In genomic region chr17:48025904-48026502, GRCh38 we compare ENCODE assay signal across 9 cellular contexts. TPM values are rescaled to one million over a fixed set of nuclear protein-coding genes. Genes with fewer than 3 reads are reported as not detected.
DNase-seq lines count a peak whose midpoint lies in the region; ATAC-seq, FAIRE-seq and TF ChIP-seq lines count a peak whose summit lies in the region.
"Had no signal": no experiment of that assay in that cellular context is flagged by ENCODE, and none has a peak within 500 bp of the region (broad histone marks: within the 10 kb centered on the region; RNA-seq: fewer than 3 reads in every experiment).

No MANE protein-coding gene starts in this region.

- DNase-seq in CD4-positive, CD25-positive, alpha-beta regulatory T cell = no peak
- DNase-seq in M059J (ENCODE audit: low read depth) (peak; percentile 89), NCI-H146 (lab: John Stamatoyannopoulos, UW) (no peak), GM13977 (ENCODE audit: low spot score) (no peak), GM12891 (ENCODE audit: insufficient read length, low spot score) (no peak)

- no peaks in the 10 kb centered on the region for H3K9me3 ChIP-seq in CD4-positive, CD25-positive, alpha-beta regulatory T cell (ENCODE audit: control insufficient read depth in 2 of 2, low read length in 2 of 2)
- no peaks in the 10 kb centered on the region for H3K9me3 ChIP-seq in neuron (ENCODE audit: low read length)

- H3K27me3 Mint-ChIP-seq in CD4-positive, CD25-positive, alpha-beta regulatory T cell = peaks cover 41% of the 10 kb centered on the region
- peaks cover 21% of the 10 kb centered on the region for H3K27me3 Mint-ChIP-seq in dendritic cell treated with granulocyte-macrophage colony-stimulating factor and Interleukin-4, amounts not matched to agents 40 ng/mL and 50 ng/mL, for 4 days

- peaks cover 6 to 38% (median 23%) of the 10 kb centered on the region in 4 donors for H3K4me1 Mint-ChIP-seq in CD4-positive, CD25-positive, alpha-beta regulatory T cell
- H3K4me1 Mint-ChIP-seq in dendritic cell treated with granulocyte-macrophage colony-stimulating factor and Interleukin-4, amounts not matched to agents 40 ng/mL and 50 ng/mL, for 4 days (ENCODE audit: low read depth) = peaks cover 52% of the 10 kb centered on the region

- H3K27ac ChIP-seq in CD4-positive, CD25-positive, alpha-beta regulatory T cell (ENCODE audit: insufficient read depth, low read length, poor library complexity, severe bottlenecking) = no peak overlapping the region

- peak overlapping the region; percentile 69 to 93 (median 88) for H3K4me3 Mint-ChIP-seq in CD4-positive, CD25-positive, alpha-beta regulatory T cell
- peak overlapping the region; percentile 86 for H3K4me3 Mint-ChIP-seq in dendritic cell treated with granulocyte-macrophage colony-stimulating factor and Interleukin-4, amounts not matched to agents 40 ng/mL and 50 ng/mL, for 4 days

- no peak for FAIRE-seq in GM12891 (lab: Jason Lieb, UNC)
- FAIRE-seq: TTC549 had no signal

- ATAC-seq in CD4-positive, CD25-positive, alpha-beta regulatory T cell (ENCODE audit: low read depth in 2 of 2) = no peak
- no peak for ATAC-seq in HG02798 (IDR thresholded peaks at IDR 0.05; ENCODE audit: poor library complexity, unreplicated experiment)

- intact Hi-C loops in dendritic cell treated with granulocyte-macrophage colony-stimulating factor and Interleukin-4, amounts not matched to agents 40 ng/mL and 50 ng/mL, for 4 days (cut with micrococcal nuclease) = loop anchor here (1.0 to 10.0 kb wide), 5 partner anchors 22 to 589 kb away; partner anchors contain the start of genes HOXB7, HOXB8 and NFE2L1

- no peaks in the 10 kb centered on the region for H3K27me3 ChIP-seq in CD4-positive, CD25-positive, alpha-beta regulatory T cell (ENCODE audit: control insufficient read depth, insufficient read depth, low read length)
- no peaks in the 10 kb centered on the region for H3K27me3 ChIP-seq in neuron (ENCODE audit: insufficient read depth, low read length)

- H3K4me1 ChIP-seq in CD4-positive, CD25-positive, alpha-beta regulatory T cell (ENCODE audit: control insufficient read depth, insufficient read depth, low read length, poor library complexity, severe bottlenecking) = peaks cover 34% of the 10 kb centered on the region
- H3K4me1 ChIP-seq in neuron (ENCODE audit: insufficient read depth, low read length) = peaks cover 34% of the 10 kb centered on the region

- in situ Hi-C loops in GM13977 (cut with MboI; ENCODE audit: low pct_unique_long_range_greater_than_20kb, low sequenced_read_pairs, unreplicated experiment) = loop anchor here (5.0 kb wide), 1 partner anchor 41 kb away; no protein-coding TSS in a partner anchor

- H2AFZ ChIP-seq in neuron (ENCODE audit: low read depth, low read length) = peak overlapping the region; percentile 7

- H3K4me3 ChIP-seq in CD4-positive, CD25-positive, alpha-beta regulatory T cell (ENCODE audit: low read depth, low read length) = peak overlapping the region; percentile 86
- peak overlapping the region; percentile 46 for H3K4me3 ChIP-seq in neuron (ENCODE audit: low read length)

- H3K9me3 Mint-ChIP-seq in CD4-positive, CD25-positive, alpha-beta regulatory T cell = peaks cover 0 to 2% (median 0%) of the 10 kb centered on the region in 7 donors
- H3K9me3 Mint-ChIP-seq in dendritic cell treated with granulocyte-macrophage colony-stimulating factor and Interleukin-4, amounts not matched to agents 40 ng/mL and 50 ng/mL, for 4 days = no peaks in the 10 kb centered on the region

- H3K27ac Mint-ChIP-seq in CD4-positive, CD25-positive, alpha-beta regulatory T cell = no peak overlapping the region
- H3K27ac Mint-ChIP-seq in dendritic cell treated with granulocyte-macrophage colony-stimulating factor and Interleukin-4, amounts not matched to agents 40 ng/mL and 50 ng/mL, for 4 days = peak overlapping the region; percentile 96

- no peak for TF ChIP-seq CTCF in GM13977 (IDR thresholded peaks at IDR 0.05; ENCODE audit: extremely low read depth, insufficient read depth, missing control alignments)

- TF ChIP-seq POLR2A in GM12891 (IDR thresholded peaks at IDR 0.05; ENCODE audit: low read depth, low read length) = no peak

- H3K36me3 ChIP-seq in CD4-positive, CD25-positive, alpha-beta regulatory T cell (ENCODE audit: control insufficient read depth, insufficient read depth, low read length) = no peaks in the 10 kb centered on the region
- no peaks in the 10 kb centered on the region for H3K36me3 ChIP-seq in neuron (ENCODE audit: insufficient read depth, low read length)

- H3K36me3 Mint-ChIP-seq in CD4-positive, CD25-positive, alpha-beta regulatory T cell = no peaks in the 10 kb centered on the region
- H3K36me3 Mint-ChIP-seq in dendritic cell treated with granulocyte-macrophage colony-stimulating factor and Interleukin-4, amounts not matched to agents 40 ng/mL and 50 ng/mL, for 4 days (ENCODE audit: low read depth) = no peaks in the 10 kb centered on the region

TF ChIP-seq in GM12891, 5 proteins besides CTCF, POLR2A, EP300 and RAD21:
- TF ChIP-seq TAF1 (IDR thresholded peaks at IDR 0.05; ENCODE audit: low read depth, low read length) (no peak), POU2F2 (IDR thresholded peaks at IDR 0.05; ENCODE audit: low read depth, low read length) (no peak), PAX5 (IDR thresholded peaks at IDR 0.05; ENCODE audit: insufficient read depth, low read length, severe bottlenecking) (no peak), SPI1 (IDR thresholded peaks at IDR 0.05; ENCODE audit: low read depth, low read length) (no peak), POLR2AphosphoS5 (IDR thresholded peaks at IDR 0.05; ENCODE audit: low read depth, low read length) (no peak)

RNA-seq across cellular contexts. Expression of gene COPZ2, which starts 11.6 kb away (rescaled TPM):
- total RNA-seq in CD4-positive, CD25-positive, alpha-beta regulatory T cell = 0.59 TPM
- 1 to 10 TPM in 3 of 4 donors, under 1 TPM in 1; 0.55 to 4.1 (median 2.6) TPM for polyA plus RNA-seq in CD4-positive, CD25-positive, alpha-beta regulatory T cell
- total RNA-seq in M059J (2014; rRNA removed; shearing (Covaris generic)) = 27.3 and 40.7 TPM in 2 replicates
- 3.1 TPM for polyA plus RNA-seq in GM12891 (2012; ENCODE audit: low read depth, missing spikeins)

RNA-seq across cellular contexts. Expression of gene NFE2L1, which starts 22.2 kb away (rescaled TPM):
- total RNA-seq in CD4-positive, CD25-positive, alpha-beta regulatory T cell = 41.0 TPM
- polyA plus RNA-seq in CD4-positive, CD25-positive, alpha-beta regulatory T cell = 1 to 10 TPM; 6.7 to 9.9 (median 7.3) TPM
- total RNA-seq in M059J (2014; rRNA removed; shearing (Covaris generic)) = 44.3 and 68.7 TPM in 2 replicates
- 49.2 TPM for polyA plus RNA-seq in GM12891 (2012; ENCODE audit: low read depth, missing spikeins)

RNA-seq across cellular contexts. Expression of gene CDK5RAP3, which starts 55.1 kb away (rescaled TPM):
- total RNA-seq in CD4-positive, CD25-positive, alpha-beta regulatory T cell = 256 TPM
- polyA plus RNA-seq in CD4-positive, CD25-positive, alpha-beta regulatory T cell = 10 to 100 TPM; 68.9 to 83.4 (median 71.4) TPM
- total RNA-seq in M059J (2014; rRNA removed; shearing (Covaris generic)) = 60.4 and 69.5 TPM in 2 replicates
- 165 TPM for polyA plus RNA-seq in GM12891 (2012; ENCODE audit: low read depth, missing spikeins)

Comparison
In these comparisons a context has a peak if more than half of its experiments do, and no peak if none do; other contexts are left out.
1. RNA of gene COPZ2, which starts 11.6 kb away (total RNA-seq): 27.3 to 40.7 TPM in M059J; 0.59 TPM in CD4-positive, CD25-positive, alpha-beta regulatory T cell (single experiment); every median in the first group is over 10 times any median in the second.